Comparison of ENCODE assay signal across 8 cellular contexts in genomic region chr1:100265931-100266830, GRCh38. TPM values are rescaled to one million over a fixed set of nuclear protein-coding genes. Genes with fewer than 3 reads are reported as not detected.
DNase-seq lines count a peak whose midpoint lies in the region; ATAC-seq lines count a peak whose summit lies in the region.

RTCA (plus strand) TSS chr1:100266216; CDS start chr1:100266376, 160 bp downstream.

- peak within 1 kb of the TSS; percentile 96 to 99 (median 98) for H3K27ac Mint-ChIP-seq in CD4-positive, alpha-beta memory T cell

- H3K4me1 Mint-ChIP-seq in CD4-positive, alpha-beta memory T cell: peaks cover 19 to 59% (median 39%) of the 10 kb centered on the region in 4 donors

- intact Hi-C loops in CD4-positive, alpha-beta memory T cell (cut with micrococcal nuclease): loop anchor here (1.0 to 5.0 kb wide), 6 partner anchors 17 to 459 kb away; partner anchors contain the start of genes DBT and TRMT13

- DNase-seq in CD4-positive, alpha-beta memory T cell: peak; percentile 93 to 97 (median 94)
- peak; percentile 94 for DNase-seq in HS-27A (ENCODE audit: low read depth)
- DNase-seq in NK-92 (lab: John Stamatoyannopoulos, UW; ENCODE audit: unreplicated experiment): peak; percentile 70
- DNase-seq in activated CD8-positive, alpha-beta memory T cell treated with anti-CD3 and anti-CD28 coated beads for 24 hours: peak; percentile 96
- DNase-seq in effector CD8-positive, alpha-beta T cell (lab: John Stamatoyannopoulos, UW): peak; percentile 95
- peak; percentile 94 to 96 for DNase-seq in lung microvascular endothelial cell (ENCODE audit: low read depth in 2 of 2)
- DNase-seq in stimulated activated CD4-positive, alpha-beta T cell treated with anti-CD3 and anti-CD28 coated beads, TNF-alpha, amount 100 ng/mL, for 48 hours (ENCODE audit: low read depth in 3 of 3): peak; percentile 92 to 95 (median 93)

- peaks cover 29 to 43% of the 10 kb centered on the region in 2 donors for H3K36me3 Mint-ChIP-seq in CD4-positive, alpha-beta memory T cell

- CTCF ChIA-PET in CD4-positive, alpha-beta memory T cell (lab: Charles Lee; ENCODE audit: partially characterized antibody): interaction anchor here (0.6 to 3.1 kb wide), 17 partner anchors 8 to 296 kb away, joined by 3 to 17 read pairs (median 4); partner anchors contain the start of genes CDC14A, DBT and SLC35A3

- H3K27me3 Mint-ChIP-seq in CD4-positive, alpha-beta memory T cell: no peaks in the 10 kb centered on the region

- peak within 1 kb of the TSS; percentile 78 for H3K27ac ChIP-seq in CD4-positive, alpha-beta memory T cell (ENCODE audit: low read depth, low read length)

- H3K4me3 Mint-ChIP-seq in CD4-positive, alpha-beta memory T cell: peak within 1 kb of the TSS; percentile 99 to 100 (median 100)

- H3K27me3 ChIP-seq in CD4-positive, alpha-beta memory T cell (ENCODE audit: insufficient read depth, low read length): no peaks in the 10 kb centered on the region

- H3K4me1 ChIP-seq in CD4-positive, alpha-beta memory T cell (ENCODE audit: insufficient read depth, low read length): peaks cover 45% of the 10 kb centered on the region

- peak within 1 kb of the TSS; percentile 77 for H3K4me3 ChIP-seq in CD4-positive, alpha-beta memory T cell (ENCODE audit: low read length in 2 of 2)

- peaks cover 20% of the 10 kb centered on the region for H3K36me3 ChIP-seq in CD4-positive, alpha-beta memory T cell (ENCODE audit: insufficient read depth, low read length)

- no peaks in the 10 kb centered on the region for H3K9me3 ChIP-seq in CD4-positive, alpha-beta memory T cell (ENCODE audit: control insufficient read depth in 1 of 2, low read length in 2 of 2)

- POLR2A ChIA-PET in CD4-positive, alpha-beta memory T cell (lab: Charles Lee; ENCODE audit: partially characterized antibody): interaction anchor here (0.6 to 4.7 kb wide), 21 partner anchors 9 to 360 kb away, joined by 3 to 63 read pairs (median 4); partner anchors contain the start of genes CDC14A, DBT, SASS6 and TRMT13

- peak; percentile 99 for ATAC-seq in GM19467 (IDR thresholded peaks at IDR 0.05; ENCODE audit: unreplicated experiment)

- peaks cover 0 to 4% (median 0%) of the 10 kb centered on the region in 8 donors for H3K9me3 Mint-ChIP-seq in CD4-positive, alpha-beta memory T cell

RNA-seq across cellular contexts. Expression of gene RTCA, which starts in this region (rescaled TPM):
- 10 to 100 TPM; 39.7 to 41.4 TPM for total RNA-seq in CD4-positive, alpha-beta memory T cell
- 10 to 100 TPM; 19.0 to 24.6 TPM for polyA plus RNA-seq in CD4-positive, alpha-beta memory T cell
- 27.0 and 27.5 TPM in 2 replicates for total RNA-seq in lung microvascular endothelial cell

Comparison
In these comparisons a context has a peak if more than half of its experiments do, and no peak if none do; other contexts are left out.
1. Peak in every context shown above with its lines: DNase-seq, ATAC-seq, H3K4me3 ChIP-seq and H3K27ac ChIP-seq.